ENCODE assay signal across 18 cellular contexts in genomic region chr1:235935506-235936224, GRCh38.
DNase-seq lines count a peak whose midpoint lies in the region; ATAC-seq and TF ChIP-seq lines count a peak whose summit lies in the region.
"Had no signal": no experiment of that assay in that cellular context is flagged by ENCODE, and none has a peak within 500 bp of the region (broad histone marks: within the 10 kb centered on the region; RNA-seq: fewer than 3 reads in every experiment).

No MANE protein-coding gene starts in this region.

- TF ChIP-seq CTCF in GM23338 (conservative IDR thresholded peaks at IDR 0.05; ENCODE audit: low read depth in 2 of 2), result no peak

- peaks cover 10% of the 10 kb centered on the region for H3K27me3 Mint-ChIP-seq in GM23338 (ENCODE audit: insufficient read depth, low read depth, poor library complexity)
- no peaks in the 10 kb centered on the region for H3K27me3 Mint-ChIP-seq in stimulated activated memory B cell treated with anti-CD40 and anti-IgM and Interleukin-4, amounts not matched to agents 10 μg/mL and 1 μg/mL and 100 μg/mL, for 72 hours

- H3K36me3 Mint-ChIP-seq in GM23338 (ENCODE audit: low read depth), result no peaks in the 10 kb centered on the region
- H3K36me3 Mint-ChIP-seq in stimulated activated memory B cell treated with anti-CD40 and anti-IgM and Interleukin-4, amounts not matched to agents 10 μg/mL and 1 μg/mL and 100 μg/mL, for 72 hours, result no peaks in the 10 kb centered on the region

- no peak overlapping the region for H3K4me2 ChIP-seq in GM23338
- H3K4me2 ChIP-seq: hepatocyte had no signal

- no peaks in the 10 kb centered on the region for H3K9me2 ChIP-seq in GM23338 (ENCODE audit: insufficient read depth)

- H3F3A ChIP-seq in GM23338 (replicated peaks; ENCODE audit: low read depth), result no peaks in the 10 kb centered on the region

- ATAC-seq in GM23338 (no peak), HG02798 (IDR thresholded peaks at IDR 0.05; ENCODE audit: poor library complexity, unreplicated experiment) (no peak)
- ATAC-seq in stimulated activated memory B cell treated with anti-CD40 and anti-IgM and Interleukin-4, amounts not matched to agents 10 μg/mL and 1 μg/mL and 100 μg/mL, for 72 hours, result no peak
- ATAC-seq: activated CD4-positive, alpha-beta T cell treated with anti-CD3 and anti-CD28 coated beads for 36 hours; activated naive CD4-positive, alpha-beta T cell treated with anti-CD3 and anti-CD28 coated beads, Interleukin-2, amount 50 U/mL, for 72 hours; HCT116; right lobe of liver; Right ventricle myocardium inferior had no signal

- H3K9me3 Mint-ChIP-seq in GM23338, result no peaks in the 10 kb centered on the region
- no peaks in the 10 kb centered on the region for H3K9me3 Mint-ChIP-seq in stimulated activated memory B cell treated with anti-CD40 and anti-IgM and Interleukin-4, amounts not matched to agents 10 μg/mL and 1 μg/mL and 100 μg/mL, for 72 hours

- no peak overlapping the region for H3K27ac ChIP-seq in GM23338 (ENCODE audit: low read depth)
- H3K27ac ChIP-seq: hepatocyte, parathyroid adenoma, right lobe of liver, suprapubic skin had no signal

- peak overlapping the region; percentile 76; the same call in 1 of the 2 replicates for H2AFZ ChIP-seq in GM23338
- H2AFZ ChIP-seq: hepatocyte, parathyroid adenoma had no signal

- no peaks in the 10 kb centered on the region for H3K27me3 ChIP-seq in GM23338 (ENCODE audit: insufficient read depth)
- H3K27me3 ChIP-seq: hepatocyte, right lobe of liver, suprapubic skin had no signal

- no peak overlapping the region for H3K27ac Mint-ChIP-seq in GM23338
- H3K27ac Mint-ChIP-seq in stimulated activated memory B cell treated with anti-CD40 and anti-IgM and Interleukin-4, amounts not matched to agents 10 μg/mL and 1 μg/mL and 100 μg/mL, for 72 hours, result peak overlapping the region; percentile 60
- H3K27ac Mint-ChIP-seq: activated CD4-positive, alpha-beta T cell treated with anti-CD3 and anti-CD28 coated beads for 36 hours; activated naive CD4-positive, alpha-beta T cell treated with anti-CD3 and anti-CD28 coated beads, Interleukin-2, amount 50 U/mL, for 72 hours had no signal

- H3K4me1 Mint-ChIP-seq in GM23338, result peaks cover 15% of the 10 kb centered on the region; the same call in 2 of the 3 replicates
- peaks cover 93% of the 10 kb centered on the region for H3K4me1 Mint-ChIP-seq in stimulated activated memory B cell treated with anti-CD40 and anti-IgM and Interleukin-4, amounts not matched to agents 10 μg/mL and 1 μg/mL and 100 μg/mL, for 72 hours

- H3K36me3 ChIP-seq in GM23338 (ENCODE audit: insufficient read depth), result no peaks in the 10 kb centered on the region
- H3K36me3 ChIP-seq: right lobe of liver, suprapubic skin had no signal

- H3K4me3 ChIP-seq in GM23338, result no peak overlapping the region
- H3K4me3 ChIP-seq: hepatocyte, right lobe of liver, suprapubic skin had no signal

- H4K20me1 ChIP-seq in GM23338 (replicated peaks; ENCODE audit: insufficient read depth), result no peaks in the 10 kb centered on the region

- DNase-seq in GM23338 (ENCODE audit: low spot score) (no peak), RPMI8226 (peak; percentile 40), foreskin melanocyte (peak; percentile 97), cerebellar nuclear complex (lab: John Stamatoyannopoulos, UW) (no peak), NCI-H774 (lab: John Stamatoyannopoulos, UW) (no peak)
- DNase-seq: activated CD4-positive, alpha-beta T cell treated with anti-CD3 and anti-CD28 coated beads for 36 hours; Caco-2; NCI-H524 treated with DMSO at 0.1 percent for 48 hours; stimulated activated CD4-positive, alpha-beta T cell treated with anti-CD3 and anti-CD28 coated beads, Interleukin-15, amount 100 ng/mL, for 24 hours had no signal

- H3K4me1 ChIP-seq in GM23338 (ENCODE audit: insufficient read depth), result peaks cover under 1% of the 10 kb centered on the region; the same call in 1 of the 2 replicates
- H3K4me1 ChIP-seq: parathyroid adenoma had no signal

- no peak overlapping the region for H3K4me3 Mint-ChIP-seq in GM23338
- no peak overlapping the region for H3K4me3 Mint-ChIP-seq in stimulated activated memory B cell treated with anti-CD40 and anti-IgM and Interleukin-4, amounts not matched to agents 10 μg/mL and 1 μg/mL and 100 μg/mL, for 72 hours
- H3K4me3 Mint-ChIP-seq: activated CD4-positive, alpha-beta T cell treated with anti-CD3 and anti-CD28 coated beads for 36 hours had no signal

- H3K79me2 ChIP-seq in GM23338 (replicated peaks; ENCODE audit: insufficient read depth), result no peaks in the 10 kb centered on the region
- H3K79me2 ChIP-seq: hepatocyte, parathyroid adenoma had no signal

TF ChIP-seq in GM23338, 12 proteins besides CTCF, POLR2A, EP300 and RAD21 (continues in another document):
- TF ChIP-seq EZH2 (IDR thresholded peaks at IDR 0.05; ENCODE audit: low read depth, unreplicated experiment), result no peak
- no peak for TF ChIP-seq EZH2phosphoT487 (IDR thresholded peaks at IDR 0.05; ENCODE audit: unreplicated experiment)
- TF ChIP-seq ZNF114 (CRISPR knock-in tag; IDR thresholded peaks at IDR 0.05), result no peak
- TF ChIP-seq POLR2AphosphoS5 (IDR thresholded peaks at IDR 0.05; ENCODE audit: low read depth), result no peak
- TF ChIP-seq STAT1 (IDR thresholded peaks at IDR 0.05; ENCODE audit: unreplicated experiment), result no peak
- TF ChIP-seq ETS1 (IDR thresholded peaks at IDR 0.05), result no peak
- TF ChIP-seq, protein P1, sequence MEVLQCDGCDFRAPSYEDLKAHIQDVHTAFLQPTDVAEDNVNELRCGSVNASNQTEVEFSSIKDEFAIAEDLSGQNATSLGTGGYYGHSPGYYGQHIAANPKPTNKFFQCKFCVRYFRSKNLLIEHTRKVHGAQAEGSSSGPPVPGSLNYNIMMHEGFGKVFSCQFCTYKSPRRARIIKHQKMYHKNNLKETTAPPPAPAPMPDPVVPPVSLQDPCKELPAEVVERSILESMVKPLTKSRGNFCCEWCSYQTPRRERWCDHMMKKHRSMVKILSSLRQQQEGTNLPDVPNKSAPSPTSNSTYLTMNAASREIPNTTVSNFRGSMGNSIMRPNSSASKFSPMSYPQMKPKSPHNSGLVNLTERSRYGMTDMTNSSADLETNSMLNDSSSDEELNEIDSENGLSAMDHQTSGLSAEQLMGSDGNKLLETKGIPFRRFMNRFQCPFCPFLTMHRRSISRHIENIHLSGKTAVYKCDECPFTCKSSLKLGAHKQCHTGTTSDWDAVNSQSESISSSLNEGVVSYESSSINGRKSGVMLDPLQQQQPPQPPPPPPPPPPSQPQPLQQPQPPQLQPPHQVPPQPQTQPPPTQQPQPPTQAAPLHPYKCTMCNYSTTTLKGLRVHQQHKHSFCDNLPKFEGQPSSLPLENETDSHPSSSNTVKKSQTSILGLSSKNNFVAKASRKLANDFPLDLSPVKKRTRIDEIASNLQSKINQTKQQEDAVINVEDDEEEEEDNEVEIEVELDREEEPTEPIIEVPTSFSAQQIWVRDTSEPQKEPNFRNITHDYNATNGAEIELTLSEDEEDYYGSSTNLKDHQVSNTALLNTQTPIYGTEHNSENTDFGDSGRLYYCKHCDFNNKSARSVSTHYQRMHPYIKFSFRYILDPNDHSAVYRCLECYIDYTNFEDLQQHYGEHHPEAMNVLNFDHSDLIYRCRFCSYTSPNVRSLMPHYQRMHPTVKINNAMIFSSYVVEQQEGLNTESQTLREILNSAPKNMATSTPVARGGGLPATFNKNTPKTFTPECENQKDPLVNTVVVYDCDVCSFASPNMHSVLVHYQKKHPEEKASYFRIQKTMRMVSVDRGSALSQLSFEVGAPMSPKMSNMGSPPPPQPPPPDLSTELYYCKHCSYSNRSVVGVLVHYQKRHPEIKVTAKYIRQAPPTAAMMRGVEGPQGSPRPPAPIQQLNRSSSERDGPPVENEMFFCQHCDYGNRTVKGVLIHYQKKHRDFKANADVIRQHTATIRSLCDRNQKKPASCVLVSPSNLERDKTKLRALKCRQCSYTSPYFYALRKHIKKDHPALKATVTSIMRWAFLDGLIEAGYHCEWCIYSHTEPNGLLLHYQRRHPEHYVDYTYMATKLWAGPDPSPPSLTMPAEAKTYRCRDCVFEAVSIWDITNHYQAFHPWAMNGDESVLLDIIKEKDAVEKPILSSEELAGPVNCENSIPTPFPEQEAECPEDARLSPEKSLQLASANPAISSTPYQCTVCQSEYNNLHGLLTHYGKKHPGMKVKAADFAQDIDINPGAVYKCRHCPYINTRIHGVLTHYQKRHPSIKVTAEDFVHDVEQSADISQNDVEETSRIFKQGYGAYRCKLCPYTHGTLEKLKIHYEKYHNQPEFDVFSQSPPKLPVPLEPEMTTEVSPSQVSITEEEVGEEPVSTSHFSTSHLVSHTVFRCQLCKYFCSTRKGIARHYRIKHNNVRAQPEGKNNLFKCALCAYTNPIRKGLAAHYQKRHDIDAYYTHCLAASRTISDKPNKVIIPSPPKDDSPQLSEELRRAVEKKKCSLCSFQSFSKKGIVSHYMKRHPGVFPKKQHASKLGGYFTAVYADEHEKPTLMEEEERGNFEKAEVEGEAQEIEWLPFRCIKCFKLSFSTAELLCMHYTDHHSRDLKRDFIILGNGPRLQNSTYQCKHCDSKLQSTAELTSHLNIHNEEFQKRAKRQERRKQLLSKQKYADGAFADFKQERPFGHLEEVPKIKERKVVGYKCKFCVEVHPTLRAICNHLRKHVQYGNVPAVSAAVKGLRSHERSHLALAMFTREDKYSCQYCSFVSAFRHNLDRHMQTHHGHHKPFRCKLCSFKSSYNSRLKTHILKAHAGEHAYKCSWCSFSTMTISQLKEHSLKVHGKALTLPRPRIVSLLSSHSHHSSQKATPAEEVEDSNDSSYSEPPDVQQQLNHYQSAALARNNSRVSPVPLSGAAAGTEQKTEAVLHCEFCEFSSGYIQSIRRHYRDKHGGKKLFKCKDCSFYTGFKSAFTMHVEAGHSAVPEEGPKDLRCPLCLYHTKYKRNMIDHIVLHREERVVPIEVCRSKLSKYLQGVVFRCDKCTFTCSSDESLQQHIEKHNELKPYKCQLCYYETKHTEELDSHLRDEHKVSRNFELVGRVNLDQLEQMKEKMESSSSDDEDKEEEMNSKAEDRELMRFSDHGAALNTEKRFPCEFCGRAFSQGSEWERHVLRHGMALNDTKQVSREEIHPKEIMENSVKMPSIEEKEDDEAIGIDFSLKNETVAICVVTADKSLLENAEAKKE (CRISPR knock-in tag; IDR thresholded peaks at IDR 0.05), result no peak
- no peak for TF ChIP-seq NANOG (IDR thresholded peaks at IDR 0.05; ENCODE audit: borderline replicate concordance)
- TF ChIP-seq CREB1 (CRISPR knock-in tag; IDR thresholded peaks at IDR 0.05; ENCODE audit: low read depth), result no peak
- TF ChIP-seq JUNB (IDR thresholded peaks at IDR 0.05; ENCODE audit: unreplicated experiment), result no peak

Comparison
In these comparisons a context has a peak if more than half of its experiments do, and no peak if none do; other contexts are left out.
1. DNase-seq: peak in RPMI8226 (single experiment) and foreskin melanocyte (single experiment); none in GM23338 (single experiment), cerebellar nuclear complex (0 of 2) and NCI-H774 (single experiment).